In the genomic region with DNA sequence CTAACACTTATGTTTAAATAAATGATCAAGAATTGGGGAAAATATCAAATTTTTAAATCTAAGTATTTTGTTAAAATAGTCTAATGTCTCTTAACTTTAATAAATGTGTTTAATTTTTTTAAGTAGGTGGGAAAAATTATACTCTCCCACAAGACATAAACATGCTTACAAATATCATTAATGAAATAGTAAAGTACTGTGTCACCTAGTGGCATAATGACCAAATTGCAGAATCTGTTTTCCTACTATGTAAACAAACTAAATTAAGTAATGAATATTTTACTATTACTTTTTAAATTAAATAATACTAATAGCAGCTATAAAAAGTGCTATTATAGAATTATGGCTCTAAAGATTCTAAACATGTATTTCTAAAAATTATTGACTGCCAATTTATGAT, we compare ENCODE assay signal across 8 cellular contexts. TPM values are rescaled to one million over a fixed set of nuclear protein-coding genes. Genes with fewer than 3 reads are reported as not detected.
DNase-seq lines count a peak whose midpoint lies in the region; ATAC-seq, FAIRE-seq and TF ChIP-seq lines count a peak whose summit lies in the region.

No MANE protein-coding gene starts in this region.

- peak; percentile 16; the same call in 1 of the 2 replicates for TF ChIP-seq CTCF in GM12875 (IDR thresholded peaks at IDR 0.05; ENCODE audit: borderline replicate concordance, insufficient read depth, low read depth, low read length)
- peak in 5 of 6 experiments; percentile 26 to 36 (median 33) for TF ChIP-seq CTCF in Peyer's patch (IDR thresholded peaks at IDR 0.05)
- TF ChIP-seq CTCF in foreskin keratinocyte (conservative IDR thresholded peaks at IDR 0.05): peak; percentile 70
- peak in 1 of 2 donors; percentile 65 for TF ChIP-seq CTCF in right atrium auricular region (IDR thresholded peaks at IDR 0.05)

- H3K27me3 Mint-ChIP-seq in T-helper 17 cell: no peaks in the 10 kb centered on the region

- no peak overlapping the region for H3K27ac ChIP-seq in Peyer's patch
- H3K27ac ChIP-seq in foreskin keratinocyte: no peak overlapping the region
- H3K27ac ChIP-seq in right atrium auricular region: no peak overlapping the region

- no peak for TF ChIP-seq POLR2A in Peyer's patch (IDR thresholded peaks at IDR 0.05)

- peaks cover 6% of the 10 kb centered on the region for H3K36me3 Mint-ChIP-seq in T-helper 17 cell (ENCODE audit: low read depth)

- FAIRE-seq in A204.1 (lab: Jason Lieb, UNC): peak; percentile 89

- H3K4me1 ChIP-seq in Peyer's patch: no peaks in the 10 kb centered on the region
- H3K4me1 ChIP-seq in foreskin keratinocyte: no peaks in the 10 kb centered on the region
- no peaks in the 10 kb centered on the region for H3K4me1 ChIP-seq in right atrium auricular region

- no peaks in the 10 kb centered on the region for H3K27me3 ChIP-seq in Peyer's patch
- no peaks in the 10 kb centered on the region for H3K27me3 ChIP-seq in foreskin keratinocyte
- no peaks in the 10 kb centered on the region for H3K27me3 ChIP-seq in right atrium auricular region

- ATAC-seq in foreskin keratinocyte: peak; percentile 41
- ATAC-seq in T-helper 17 cell: no peak

- DNase-seq in Peyer's patch (no peak), foreskin keratinocyte (no peak), T-helper 17 cell (no peak), anterior cingulate cortex (lab: John Stamatoyannopoulos, UW) (no peak), right atrium auricular region (ENCODE audit: low spot score) (no peak)
- no peak for DNase-seq in activated CD4-positive, CD25-positive, alpha-beta regulatory T cell (lab: John Stamatoyannopoulos, UW)

- H3K9me3 ChIP-seq in Peyer's patch (no peaks in the 10 kb centered on the region), T-helper 17 cell (ENCODE audit: control insufficient read depth, low read length, poor library complexity, severe bottlenecking) (no peaks in the 10 kb centered on the region), right atrium auricular region (peaks cover 0 to 4% of the 10 kb centered on the region in 2 donors)

- H3K27ac Mint-ChIP-seq in T-helper 17 cell: no peak overlapping the region

- peaks cover 0 to 9% (median 0%) of the 10 kb centered on the region in 3 donors for H3K36me3 ChIP-seq in Peyer's patch
- no peaks in the 10 kb centered on the region for H3K36me3 ChIP-seq in right atrium auricular region

- H3K4me3 ChIP-seq in GM12875 (ENCODE audit: low read depth, low read length) (no peak overlapping the region), Peyer's patch (no peak overlapping the region), right atrium auricular region (no peak overlapping the region)

- H3K4me1 Mint-ChIP-seq in T-helper 17 cell: peaks cover 4% of the 10 kb centered on the region

- H3K4me3 Mint-ChIP-seq in T-helper 17 cell: no peak overlapping the region

RNA-seq across cellular contexts. Expression of a gene that starts 52.0 kb away (rescaled TPM):
- 1 to 10 TPM in 3 of 4 donors, not detected in 1; 1.9 to 3.2 (median 2.9) TPM for total RNA-seq in Peyer's patch
- 14.3 TPM in 2 replicates for total RNA-seq in foreskin keratinocyte
- 11.1 and 13.8 TPM in 2 replicates for polyA plus RNA-seq in foreskin keratinocyte
- under 1 TPM; 0.42 to 0.76 TPM for total RNA-seq in T-helper 17 cell
- total RNA-seq in right atrium auricular region: 1 to 10 TPM; 3.3 to 4.3 TPM
